26 cellular contexts compared by ENCODE assay signal in the genomic region with DNA sequence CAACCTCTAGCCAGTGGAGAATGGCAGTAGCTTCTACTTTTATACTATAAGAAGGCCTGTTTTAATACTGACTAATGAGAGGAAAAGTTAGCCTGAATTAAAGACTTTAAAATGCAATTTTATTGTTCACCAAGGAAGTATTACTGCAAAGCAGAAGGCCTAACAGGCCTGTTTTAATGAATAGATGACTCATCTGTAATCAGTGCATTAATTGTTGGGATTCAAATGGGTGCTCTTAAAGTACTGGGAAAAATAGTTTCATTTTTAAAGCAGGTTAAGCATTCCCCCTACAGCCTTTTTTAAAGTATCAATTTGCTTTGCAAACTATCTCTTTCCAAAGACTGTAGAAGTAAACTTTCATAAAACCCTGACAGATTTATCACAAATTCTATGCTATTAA.
"Had no signal": no experiment of that assay in that cellular context is flagged by ENCODE, and none has a peak within 500 bp of the region (broad histone marks: within the 10 kb centered on the region; RNA-seq: fewer than 3 reads in every experiment).

No MANE protein-coding gene starts in this region.

- H3K36me3 ChIP-seq: breast epithelium, gastrocnemius medialis, left ventricle myocardium inferior, right lobe of liver, thoracic aorta had no signal

- H3K27me3 ChIP-seq: breast epithelium, esophagus squamous epithelium, gastrocnemius medialis, right lobe of liver had no signal

- DNase-seq: activated CD4-positive, alpha-beta memory T cell treated with anti-CD3 and anti-CD28 coated beads, Interleukin-2, amount 10 ng/mL, durations not matched to agents 7 days and 5 days; activated CD4-positive, alpha-beta T cell treated with anti-CD3 and anti-CD28 coated beads, Interleukin-2, amount 10 ng/mL, durations not matched to agents 7 days and 5 days; activated CD4-positive, CD25-positive, alpha-beta regulatory T cell treated with anti-CD3 and anti-CD28 coated beads, Interleukin-2, amount 50 U/mL, for 72 hours; activated CD8-positive, alpha-beta memory T cell treated with anti-CD3 and anti-CD28 coated beads, Interleukin-2, amount 50 U/mL, for 48 hours; activated gamma-delta T cell treated with Interleukin-2 at 50 U/mL for 16 hours; activated naive CD8-positive, alpha-beta T cell treated with anti-CD3 and anti-CD28 coated beads, Interleukin-2, amount 50 U/mL, for 24 hours; activated T-cell treated with anti-CD3 and anti-CD28 coated beads, Interleukin-2, amount 50 U/mL, for 24 hours; amygdala; central memory CD4-positive, alpha-beta T cell; esophagus squamous epithelium; gastrocnemius medialis; glutamatergic neuron; left ventricle myocardium inferior; mesendoderm; natural killer cell; right lobe of liver; stimulated activated CD4-positive, alpha-beta T cell treated with anti-CD3 and anti-CD28 coated beads, Interleukin-12 subunit alpha, Interleukin-12 subunit beta, amount 100 ng/mL, for 4 hours; stimulated activated CD4-positive, alpha-beta T cell treated with anti-CD3 and anti-CD28 coated beads, Interleukin-4, amount 100 ng/mL, for 1 hour; T-helper 17 cell; T1000; trophoblast cell had no signal

- H3K4me1 ChIP-seq: left ventricle myocardium inferior, right lobe of liver had no signal

- H3K4me3 ChIP-seq: breast epithelium, esophagus squamous epithelium, gastrocnemius medialis, left ventricle myocardium inferior, lung, right lobe of liver, thoracic aorta had no signal

- ATAC-seq: activated naive CD8-positive, alpha-beta T cell treated with anti-CD3 and anti-CD28 coated beads, Interleukin-2, amount 50 U/mL, for 24 hours; gastrocnemius medialis; natural killer cell; right lobe of liver; T-helper 17 cell had no signal

- H3K27ac ChIP-seq: breast epithelium, esophagus squamous epithelium, gastrocnemius medialis, left ventricle myocardium inferior, right lobe of liver, thoracic aorta had no signal

- FAIRE-seq: islet of Langerhans, urothelium cell line had no signal

- H3K9me3 ChIP-seq: breast epithelium, esophagus squamous epithelium, gastrocnemius medialis, left ventricle myocardium inferior, right lobe of liver, thoracic aorta had no signal
